Comparison of ENCODE assay signal across 22 cellular contexts in genomic region chr20:10721112-10721896, GRCh38. TPM values are rescaled to one million over a fixed set of nuclear protein-coding genes. Genes with fewer than 3 reads are reported as not detected.
DNase-seq lines count a peak whose midpoint lies in the region; ATAC-seq and TF ChIP-seq lines count a peak whose summit lies in the region.
"Had no signal": no experiment of that assay in that cellular context is flagged by ENCODE, and none has a peak within 500 bp of the region (broad histone marks: within the 10 kb centered on the region; RNA-seq: fewer than 3 reads in every experiment).

No MANE protein-coding gene starts in this region.

- H3K4me3 ChIP-seq in fibroblast of lung (replicated peaks in 1 of 4; ENCODE audit: control extremely low read depth in 1 of 4, insufficient read depth in 1 of 4, low read depth in 3 of 4, low read length in 4 of 4), result no peak overlapping the region
- H3K4me3 ChIP-seq in spleen, result no peak overlapping the region
- H3K4me3 ChIP-seq: mucosa of descending colon had no signal

- peak; percentile 57 for ATAC-seq in GM19463 (IDR thresholded peaks at IDR 0.05; ENCODE audit: unreplicated experiment)
- no peak for ATAC-seq in HG03095 (IDR thresholded peaks at IDR 0.05; ENCODE audit: unreplicated experiment)
- ATAC-seq: foreskin keratinocyte, mucosa of descending colon, WTC11 had no signal

- H3K4me1 ChIP-seq in fibroblast of lung (ENCODE audit: control insufficient read depth, extremely low read depth, insufficient read depth, low read length) (peaks cover 2% of the 10 kb centered on the region), spleen (peaks cover 0 to 7% (median 0%) of the 10 kb centered on the region in 6 donors)

- intact Hi-C loops in spleen (cut with DNase I; ENCODE audit: low total_unique reads), result no loop called here

- H3K27ac ChIP-seq in fibroblast of lung (ENCODE audit: insufficient read depth, low read length) (no peak overlapping the region), spleen (peak overlapping the region in 5 of 8 donors; percentile 7 to 70 (median 48))
- H3K27ac ChIP-seq: foreskin keratinocyte had no signal

- no peaks in the 10 kb centered on the region for H4K20me1 ChIP-seq in fibroblast of lung (ENCODE audit: control insufficient read depth, extremely low read depth, insufficient read depth, low read length)

- no peak for TF ChIP-seq CTCF in fibroblast of lung (conservative IDR thresholded peaks at IDR 0.05 in 1 of 2, IDR thresholded peaks at IDR 0.05 in 1 of 2; ENCODE audit: low read depth in 1 of 2, low read length in 2 of 2)
- no peak for TF ChIP-seq CTCF in spleen (IDR thresholded peaks at IDR 0.05 in 8 of 11, conservative IDR thresholded peaks at IDR 0.05 in 3 of 11)

- WGBS in spleen, 5 donors, result 68 to 84% (median 71%) methylated on average over 9 of the region's 9 CpGs

- in situ Hi-C loops in SK-MEL-5 (cut with HindIII; ENCODE audit: low pct_unique_long_range_greater_than_20kb, low sequenced_read_pairs), result no loop called here

- H3K27me3 ChIP-seq in fibroblast of lung (ENCODE audit: control insufficient read depth, insufficient read depth, low read length) (no peaks in the 10 kb centered on the region), spleen (replicated peaks in 1 of 7) (no peaks in the 10 kb centered on the region)
- H3K27me3 ChIP-seq: foreskin keratinocyte had no signal

- no peaks in the 10 kb centered on the region for H3K79me2 ChIP-seq in fibroblast of lung (ENCODE audit: control insufficient read depth, insufficient read depth, low read length)

- H2AFZ ChIP-seq in fibroblast of lung (ENCODE audit: low read length), result no peak overlapping the region

- no peak overlapping the region for H3K4me2 ChIP-seq in fibroblast of lung (ENCODE audit: extremely low read depth, insufficient read depth, low read length)

- H3K36me3 ChIP-seq in fibroblast of lung (ENCODE audit: control insufficient read depth, insufficient read depth, low read length) (no peaks in the 10 kb centered on the region), spleen (no peaks in the 10 kb centered on the region)

- DNase-seq in SK-MEL-5 (ENCODE audit: low read depth, low spot score), result peak; percentile 58
- peak; percentile 37 to 43 for DNase-seq in fibroblast of lung (ENCODE audit: low read depth in 2 of 2)
- no peak for DNase-seq in spleen
- no peak for DNase-seq in activated CD4-positive, CD25-positive, alpha-beta regulatory T cell (lab: John Stamatoyannopoulos, UW)
- DNase-seq in GM19238 (ENCODE audit: insufficient read length, low spot score), result no peak
- DNase-seq: activated CD4-positive, alpha-beta T cell treated with anti-CD3 and anti-CD28 coated beads, Interleukin-2, amount 50 U/mL, for 4 hours; activated CD8-positive, alpha-beta memory T cell treated with anti-CD3 and anti-CD28 coated beads, Interleukin-2, amount 50 U/mL, for 4 hours; activated naive CD4-positive, alpha-beta T cell treated with anti-CD3 and anti-CD28 coated beads, Interleukin-2, amount 50 U/mL, for 16 hours; anterior cingulate cortex; CD4-positive, CD25-positive, alpha-beta regulatory T cell; effector memory CD4-positive, alpha-beta T cell; foreskin keratinocyte; hypothalamus; mucosa of descending colon; NCI-H1417 treated with DMSO at 0.1 percent for 48 hours; NCI-H2081 treated with DMSO at 0.1 percent for 48 hours; NCI-H82; posterior cingulate gyrus; T1000 had no signal

- TF ChIP-seq POLR2A in spleen (IDR thresholded peaks at IDR 0.05), result no peak

- no peaks in the 10 kb centered on the region for H3K9me3 ChIP-seq in fibroblast of lung (ENCODE audit: control insufficient read depth, insufficient read depth, low read depth, low read length)
- no peaks in the 10 kb centered on the region for H3K9me3 ChIP-seq in spleen
- H3K9me3 ChIP-seq: mucosa of descending colon had no signal

- no peak overlapping the region for H3K9ac ChIP-seq in fibroblast of lung (ENCODE audit: insufficient read depth, low read length)

RNA-seq across cellular contexts. Expression of gene JAG1, which starts 47.5 kb away (rescaled TPM):
- total RNA-seq in SK-MEL-5 (2014; rRNA removed; shearing (Covaris generic)), result 89.6 and 94.1 TPM in 2 replicates
- polyA plus RNA-seq in SK-MEL-5 (2015; cell fraction: cytosol; rRNA removed), result 67.9 and 86.6 TPM in 2 replicates
- 157 and 196 TPM in 2 replicates for polyA plus RNA-seq in SK-MEL-5 (2015; cell fraction: nucleus; rRNA removed)
- total RNA-seq in fibroblast of lung, result 34.2 and 57.3 TPM in 2 replicates
- polyA plus RNA-seq in fibroblast of lung, result 5.8 and 16.3 TPM in 2 replicates
- polyA plus RNA-seq in fibroblast of lung (2012), result 6.2 and 17.1 TPM in 2 replicates
- polyA minus RNA-seq in fibroblast of lung (ENCODE audit: low replicate concordance), result 28.6 and 44.2 TPM in 2 replicates
- total RNA-seq in spleen, result 10 to 100 TPM; 39.5 to 85.3 (median 67.8) TPM
- polyA plus RNA-seq in spleen, result 10 to 100 TPM in 1 of 3 donors, 1 to 10 TPM in 2; 5.6 to 13.1 (median 7.7) TPM

Comparison
In these comparisons a context has a peak if more than half of its experiments do, and no peak if none do; other contexts are left out.
1. DNase-seq: peak in SK-MEL-5 (single experiment) and fibroblast of lung (2 of 2); none in spleen (single experiment), activated CD4-positive, CD25-positive, alpha-beta regulatory T cell (0 of 4) and GM19238 (single experiment).